ENCODE assay signal across 11 cellular contexts in the genomic region with DNA sequence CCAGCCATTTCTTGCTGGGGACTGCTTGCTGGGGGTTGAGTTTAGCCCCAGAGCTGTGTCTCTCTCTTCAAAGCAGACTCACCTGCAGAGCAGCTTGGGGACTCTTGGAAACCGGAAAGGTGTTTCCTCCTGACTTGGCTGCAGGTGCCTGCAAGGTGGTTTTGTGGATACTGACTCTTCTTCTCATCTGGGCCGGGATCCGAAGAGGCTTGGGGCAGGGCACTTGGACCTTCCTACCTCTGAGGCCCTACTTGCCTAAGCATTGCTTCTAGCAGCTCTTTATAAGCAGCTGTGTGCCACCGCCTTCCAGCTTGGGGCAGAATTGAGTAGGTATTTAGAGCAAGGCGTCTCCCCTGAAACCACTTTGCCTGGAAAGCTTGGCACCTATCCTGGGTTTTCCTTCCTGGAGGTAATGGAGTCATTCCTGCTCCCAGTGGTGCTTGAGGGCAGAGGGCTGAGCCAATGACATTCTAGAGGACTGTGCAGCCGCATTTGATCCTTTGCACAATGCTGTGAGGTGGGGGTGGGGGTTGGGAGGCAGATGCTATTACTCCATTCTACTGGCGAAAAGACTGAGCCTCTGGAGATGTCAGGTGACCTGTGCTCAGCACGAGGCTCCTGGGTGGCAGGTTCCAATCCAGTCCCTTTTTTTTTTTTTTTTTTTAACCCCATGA. TPM values are rescaled to one million over a fixed set of nuclear protein-coding genes. Genes with fewer than 3 reads are reported as not detected.
DNase-seq lines count a peak whose midpoint lies in the region; ATAC-seq and TF ChIP-seq lines count a peak whose summit lies in the region.
"Had no signal": no experiment of that assay in that cellular context is flagged by ENCODE, and none has a peak within 500 bp of the region (broad histone marks: within the 10 kb centered on the region; RNA-seq: fewer than 3 reads in every experiment).

No MANE protein-coding gene starts in this region.

- H4K20me1 ChIP-seq in OCI-LY3 (ENCODE audit: insufficient read depth, low read length) = no peaks in the 10 kb centered on the region

- TF ChIP-seq CTCF in OCI-LY3 (IDR thresholded peaks at IDR 0.05; ENCODE audit: low read depth, low read length) (peak; percentile 18; the same call in 1 of the 2 replicates), GM20000 (IDR thresholded peaks at IDR 0.05; ENCODE audit: extremely low read depth, missing control alignments) (no peak)

- peak overlapping the region; percentile 90 for H2BK5ac ChIP-seq in trophoblast cell (ENCODE audit: low read depth, low read length, poor library complexity)

- H3K23ac ChIP-seq in trophoblast cell (ENCODE audit: low read length) = no peak overlapping the region

- peaks cover 26% of the 10 kb centered on the region for H3K79me1 ChIP-seq in trophoblast cell (ENCODE audit: low read length)

- H3K9me3 ChIP-seq in OCI-LY3 (ENCODE audit: insufficient read depth, low read length) (no peaks in the 10 kb centered on the region), trophoblast cell (ENCODE audit: insufficient read depth, low read depth, low read length) (no peaks in the 10 kb centered on the region)

- peak overlapping the region; percentile 54 for H3K18ac ChIP-seq in trophoblast cell (ENCODE audit: low read length)

- H2BK12ac ChIP-seq in trophoblast cell (ENCODE audit: low read length) = peak overlapping the region; percentile 94

- H3K36me3 ChIP-seq in OCI-LY3 (replicated peaks; ENCODE audit: low read depth, low read length) = peaks cover 8% of the 10 kb centered on the region
- no peaks in the 10 kb centered on the region for H3K36me3 ChIP-seq in trophoblast cell (ENCODE audit: control insufficient read depth in 1 of 2, insufficient read depth in 2 of 2, low read length in 2 of 2)

- peaks cover 21% of the 10 kb centered on the region for H3K79me2 ChIP-seq in OCI-LY3 (ENCODE audit: low read length)
- H3K79me2 ChIP-seq in trophoblast cell (ENCODE audit: control insufficient read depth, insufficient read depth, low read length, poor library complexity) = peaks cover 7% of the 10 kb centered on the region

- peak overlapping the region; percentile 95 for H4K91ac ChIP-seq in trophoblast cell (ENCODE audit: low read depth, low read length)

- H3K27ac ChIP-seq in OCI-LY3 (ENCODE audit: low read length) (no peak overlapping the region), trophoblast cell (ENCODE audit: low read depth, low read length) (peak overlapping the region; percentile 88)

- H3K4me3 ChIP-seq in OCI-LY3 (ENCODE audit: low read length) (no peak overlapping the region), trophoblast cell (ENCODE audit: low read depth, low read length) (no peak overlapping the region)

- H3K4me2 ChIP-seq in OCI-LY3 (ENCODE audit: low read length) (peak overlapping the region; percentile 11), trophoblast cell (ENCODE audit: low read length) (no peak overlapping the region)

- H3K27me3 ChIP-seq in OCI-LY3 (ENCODE audit: low read depth, low read length) = peaks cover 7% of the 10 kb centered on the region
- H3K27me3 ChIP-seq in trophoblast cell (ENCODE audit: insufficient read depth, low read length) = no peaks in the 10 kb centered on the region

- H3K9ac ChIP-seq in OCI-LY3 (ENCODE audit: low read length) (no peak overlapping the region), trophoblast cell (ENCODE audit: low read length) (no peak overlapping the region)

- peak overlapping the region; percentile 85 for H2AK5ac ChIP-seq in trophoblast cell (ENCODE audit: low read length)

- DNase-seq in H4 (ENCODE audit: low spot score) = peak; percentile 75
- DNase-seq in trophoblast cell = peak; percentile 37 to 52
- no peak for DNase-seq in germinal center (ENCODE audit: low spot score)
- DNase-seq in NCI-H524 treated with DMSO at 0.1 percent for 48 hours (lab: John Stamatoyannopoulos, UW) = no peak
- no peak for DNase-seq in GM20000 (ENCODE audit: low spot score)
- DNase-seq: NCI-H1694, SIG-M5 had no signal

- peak; percentile 5 for ATAC-seq in esophagus mucosa
- ATAC-seq in HG02571 (IDR thresholded peaks at IDR 0.05; ENCODE audit: unreplicated experiment) = no peak

- H4K12ac ChIP-seq in trophoblast cell (ENCODE audit: low read depth, low read length) = peak overlapping the region; percentile 22

- peak overlapping the region; percentile 39 for H3K4ac ChIP-seq in trophoblast cell (ENCODE audit: low read depth, low read length)

- peaks cover 42% of the 10 kb centered on the region for H3K4me1 ChIP-seq in OCI-LY3 (ENCODE audit: low read length)
- peaks cover 29 to 33% of the 10 kb centered on the region in 2 experiments for H3K4me1 ChIP-seq in trophoblast cell (ENCODE audit: control insufficient read depth in 1 of 2, insufficient read depth in 2 of 2, low read length in 2 of 2)

- H3K14ac ChIP-seq in trophoblast cell (ENCODE audit: low read length) = peak overlapping the region; percentile 81

- H2BK120ac ChIP-seq in trophoblast cell (ENCODE audit: insufficient read depth, low read length, poor library complexity) = peak overlapping the region; percentile 87

- WGBS in trophoblast cell (ENCODE audit: extremely low coverage, insufficient coverage, insufficient read length) = no CpG with 5 or more reads among the region's 8 CpGs

- H4K8ac ChIP-seq in trophoblast cell (ENCODE audit: low read depth, low read length) = peak overlapping the region; percentile 61

- H2AFZ ChIP-seq in OCI-LY3 (ENCODE audit: low read depth, low read length) (no peak overlapping the region), trophoblast cell (ENCODE audit: insufficient read depth, low read length, poor library complexity) (peak overlapping the region; percentile 23)

RNA-seq across cellular contexts. Expression of a gene that starts 3.4 kb away (rescaled TPM):
- 0.17 and 0.18 TPM in 2 replicates for total RNA-seq in H4 (2014; rRNA removed; shearing (Covaris generic))
- total RNA-seq in esophagus mucosa = 23.8 TPM
- 62.0 and 62.5 TPM in 2 replicates for polyA plus RNA-seq in trophoblast cell (2013)

RNA-seq across cellular contexts. Expression of a gene that starts 8.8 kb away (rescaled TPM):
- not detected in 2 replicates for total RNA-seq in H4 (2014; rRNA removed; shearing (Covaris generic))
- total RNA-seq in esophagus mucosa = not detected
- polyA plus RNA-seq in trophoblast cell (2013) = 0.12 TPM in 2 replicates
- polyA plus RNA-seq: neural cell had no signal

RNA-seq across cellular contexts. Expression of a gene that starts 21.7 kb away (rescaled TPM):
- 45.0 and 50.5 TPM in 2 replicates for total RNA-seq in H4 (2014; rRNA removed; shearing (Covaris generic))
- 60.8 TPM for total RNA-seq in esophagus mucosa
- polyA plus RNA-seq in trophoblast cell (2013) = 59.8 and 60.8 TPM in 2 replicates

RNA-seq across cellular contexts. Expression of a gene that starts 29.4 kb away (rescaled TPM):
- 19.0 and 44.2 TPM in 2 replicates for total RNA-seq in H4 (2014; rRNA removed; shearing (Covaris generic))
- 35.8 TPM for total RNA-seq in esophagus mucosa
- 40.7 and 44.1 TPM in 2 replicates for polyA plus RNA-seq in trophoblast cell (2013)

RNA-seq across cellular contexts. Expression of a gene that starts 32.1 kb away (rescaled TPM):
- 46.9 and 53.4 TPM in 2 replicates for total RNA-seq in H4 (2014; rRNA removed; shearing (Covaris generic))
- 62.5 TPM for total RNA-seq in esophagus mucosa
- polyA plus RNA-seq in trophoblast cell (2013) = 15.5 and 16.5 TPM in 2 replicates

Comparison
In these comparisons a context has a peak if more than half of its experiments do, and no peak if none do; other contexts are left out.
1. DNase-seq: peak in H4 (single experiment) and trophoblast cell (2 of 2); none in germinal center (single experiment), NCI-H524 treated with DMSO at 0.1 percent for 48 hours (single experiment) and GM20000 (single experiment).
2. RNA of a gene that starts 3.4 kb away (total RNA-seq): 23.8 TPM in esophagus mucosa (single experiment); 0.17 to 0.18 TPM in H4; every median in the first group is over 10 times any median in the second.